ENCODE assay signal across 8 cellular contexts in genomic region chr20:37406010-37406998, GRCh38.
DNase-seq lines count a peak whose midpoint lies in the region; ATAC-seq and TF ChIP-seq lines count a peak whose summit lies in the region.

No MANE protein-coding gene starts in this region.

- H3K4me1 ChIP-seq in effector memory CD4-positive, alpha-beta T cell (ENCODE audit: control insufficient read depth, insufficient read depth, low read length, poor library complexity, severe bottlenecking) = peaks cover 6% of the 10 kb centered on the region
- H3K4me1 ChIP-seq in mucosa of stomach (ENCODE audit: control insufficient read depth, insufficient read depth, low read length) = peaks cover 8% of the 10 kb centered on the region
- peaks cover 28% of the 10 kb centered on the region for H3K4me1 ChIP-seq in stomach smooth muscle (ENCODE audit: control insufficient read depth, insufficient read depth, low read length)

- H3K9ac ChIP-seq in mucosa of stomach (ENCODE audit: low read length) (peak overlapping the region; percentile 41), stomach smooth muscle (ENCODE audit: low read length in 2 of 2) (peak overlapping the region in 1 of 2 donors; percentile 55)

- peak overlapping the region; percentile 39 for H3K4me3 ChIP-seq in effector memory CD4-positive, alpha-beta T cell (ENCODE audit: insufficient read depth, low read depth, low read length, poor library complexity, severe bottlenecking)
- H3K4me3 ChIP-seq in mucosa of stomach (ENCODE audit: low read length) (peak overlapping the region; percentile 28), stomach smooth muscle (ENCODE audit: low read length in 2 of 2) (peak overlapping the region; percentile 67)

- ATAC-seq in GM18873 (IDR thresholded peaks at IDR 0.05; ENCODE audit: low FRiP score, unreplicated experiment) = no peak

- H3K9me3 ChIP-seq in effector memory CD4-positive, alpha-beta T cell (ENCODE audit: control insufficient read depth, low read length) = no peaks in the 10 kb centered on the region
- H3K9me3 ChIP-seq in mucosa of stomach (ENCODE audit: control insufficient read depth, low read length) (no peaks in the 10 kb centered on the region), stomach smooth muscle (ENCODE audit: control insufficient read depth in 2 of 2, low read length in 2 of 2) (no peaks in the 10 kb centered on the region)

- H3K36me3 ChIP-seq in effector memory CD4-positive, alpha-beta T cell (ENCODE audit: control insufficient read depth, insufficient read depth, low read length) = no peaks in the 10 kb centered on the region
- H3K36me3 ChIP-seq in mucosa of stomach (ENCODE audit: control insufficient read depth, insufficient read depth, low read length) (peaks cover 16% of the 10 kb centered on the region), stomach smooth muscle (ENCODE audit: control insufficient read depth in 2 of 2, insufficient read depth in 2 of 2, low read length in 2 of 2) (peaks cover 14 to 15% of the 10 kb centered on the region in 2 donors)

- no peak for TF ChIP-seq CTCF in VCaP (conservative IDR thresholded peaks at IDR 0.05)

- DNase-seq in 8988T = peak; percentile 86
- peak; percentile 11 for DNase-seq in GDM1 (lab: John Stamatoyannopoulos, UW)
- DNase-seq in M059J (ENCODE audit: low read depth) = peak; percentile 59
- DNase-seq in effector memory CD4-positive, alpha-beta T cell = no peak

- H3K27me3 ChIP-seq in effector memory CD4-positive, alpha-beta T cell (replicated peaks; ENCODE audit: control insufficient read depth, insufficient read depth, low read length, poor library complexity, severe bottlenecking) = peaks cover 11% of the 10 kb centered on the region
- H3K27me3 ChIP-seq in mucosa of stomach (ENCODE audit: control insufficient read depth, insufficient read depth, low read length) = peaks cover 37% of the 10 kb centered on the region
- H3K27me3 ChIP-seq in stomach smooth muscle (ENCODE audit: control insufficient read depth in 1 of 2, insufficient read depth in 2 of 2, low read length in 2 of 2) = peaks cover 7 to 10% of the 10 kb centered on the region in 2 donors

- H3K27ac ChIP-seq in VCaP (peak overlapping the region; percentile 77), stomach smooth muscle (ENCODE audit: low read length) (no peak overlapping the region)
- no peak overlapping the region for H3K27ac ChIP-seq in effector memory CD4-positive, alpha-beta T cell (ENCODE audit: insufficient read depth, low read length, poor library complexity, severe bottlenecking)

Comparison
In these comparisons a context has a peak if more than half of its experiments do, and no peak if none do; other contexts are left out.
1. DNase-seq: peak in 8988T (single experiment), GDM1 (single experiment) and M059J (single experiment); none in effector memory CD4-positive, alpha-beta T cell (0 of 3).
2. Peak in every context shown above with its lines, with median percentiles within 50 percentile points of each other: H3K4me3 ChIP-seq.